Comparison of ENCODE assay signal across 9 cellular contexts in genomic region chr10:71747039-71747807, GRCh38. TPM values are rescaled to one million over a fixed set of nuclear protein-coding genes. Genes with fewer than 3 reads are reported as not detected.
DNase-seq lines count a peak whose midpoint lies in the region; ATAC-seq lines count a peak whose summit lies in the region.
"Had no signal": no experiment of that assay in that cellular context is flagged by ENCODE, and none has a peak within 500 bp of the region (broad histone marks: within the 10 kb centered on the region; RNA-seq: fewer than 3 reads in every experiment).

No MANE protein-coding gene starts in this region.

- no peaks in the 10 kb centered on the region for H3K27me3 ChIP-seq in stomach smooth muscle (ENCODE audit: control insufficient read depth in 1 of 2, insufficient read depth in 2 of 2, low read length in 2 of 2)

- intact Hi-C loops in left colon (cut with DNase I, micrococcal nuclease): no loop called here

- no peak overlapping the region for H3K9ac ChIP-seq in stomach smooth muscle (ENCODE audit: low read length in 2 of 2)

- H3K36me3 ChIP-seq in stomach smooth muscle (ENCODE audit: control insufficient read depth in 2 of 2, insufficient read depth in 2 of 2, low read length in 2 of 2): peaks cover 3 to 13% of the 10 kb centered on the region in 2 donors

- peak overlapping the region; percentile 98 for H3K27ac Mint-ChIP-seq in activated naive CD8-positive, alpha-beta T cell

- H3K9me3 ChIP-seq in stomach smooth muscle (ENCODE audit: control insufficient read depth in 2 of 2, low read length in 2 of 2): no peaks in the 10 kb centered on the region

- H3K27ac ChIP-seq in stomach smooth muscle (ENCODE audit: low read length): peak overlapping the region; percentile 41
- H3K27ac ChIP-seq: 22Rv1 had no signal

- peak; percentile 49 for ATAC-seq in left colon
- ATAC-seq in HG02588 (IDR thresholded peaks at IDR 0.05; ENCODE audit: unreplicated experiment): no peak

- in situ Hi-C loops in KBM-7 (cut with MboI; ENCODE audit: low pct_unique_long_range_greater_than_20kb, low sequenced_read_pairs): no loop called here

- peak overlapping the region; percentile 46 for H3K4me3 Mint-ChIP-seq in activated naive CD8-positive, alpha-beta T cell

- H3K36me3 Mint-ChIP-seq in activated naive CD8-positive, alpha-beta T cell: peaks cover 15% of the 10 kb centered on the region

- no peaks in the 10 kb centered on the region for H3K9me3 Mint-ChIP-seq in activated naive CD8-positive, alpha-beta T cell (ENCODE audit: low read depth)

- H3K4me3 ChIP-seq in stomach smooth muscle (ENCODE audit: low read length in 2 of 2): no peak overlapping the region

- H3K4me1 Mint-ChIP-seq in activated naive CD8-positive, alpha-beta T cell (ENCODE audit: low read depth): peaks cover 97% of the 10 kb centered on the region

- peak; percentile 49 to 70 for DNase-seq in NOMO-1 (lab: John Stamatoyannopoulos, UW; ENCODE audit: unreplicated experiment in 2 of 2)
- DNase-seq in NOMO-1 treated with dmso at 0.1 percent for 144 hours (lab: John Stamatoyannopoulos, UW; ENCODE audit: unreplicated experiment): no peak
- DNase-seq in left colon: no peak
- no peak for DNase-seq in NCI-H2227 (lab: John Stamatoyannopoulos, UW; ENCODE audit: unreplicated experiment)
- no peak for DNase-seq in KBM-7

- H3K27me3 Mint-ChIP-seq in activated naive CD8-positive, alpha-beta T cell: no peaks in the 10 kb centered on the region

- H3K4me1 ChIP-seq in stomach smooth muscle (ENCODE audit: control insufficient read depth, insufficient read depth, low read length): peaks cover 36% of the 10 kb centered on the region

RNA-seq across cellular contexts. Expression of gene VSIR, which starts 26.1 kb away (rescaled TPM):
- 10 to 100 TPM; 50.5 to 76.7 TPM for total RNA-seq in left colon

RNA-seq across cellular contexts. Expression of gene C10orf105, which starts 27.6 kb away (rescaled TPM):
- total RNA-seq in left colon: under 1 TPM in 1 of 2 donors, not detected in 1; 0.08 TPM

Comparison
In these comparisons a context has a peak if more than half of its experiments do, and no peak if none do; other contexts are left out.
1. DNase-seq: peak in NOMO-1 (2 of 2); none in NOMO-1 treated with dmso at 0.1 percent for 144 hours (single experiment), left colon (0 of 2), NCI-H2227 (single experiment) and KBM-7 (single experiment).